Comparison of ENCODE assay signal across 8 cellular contexts in the genomic region with DNA sequence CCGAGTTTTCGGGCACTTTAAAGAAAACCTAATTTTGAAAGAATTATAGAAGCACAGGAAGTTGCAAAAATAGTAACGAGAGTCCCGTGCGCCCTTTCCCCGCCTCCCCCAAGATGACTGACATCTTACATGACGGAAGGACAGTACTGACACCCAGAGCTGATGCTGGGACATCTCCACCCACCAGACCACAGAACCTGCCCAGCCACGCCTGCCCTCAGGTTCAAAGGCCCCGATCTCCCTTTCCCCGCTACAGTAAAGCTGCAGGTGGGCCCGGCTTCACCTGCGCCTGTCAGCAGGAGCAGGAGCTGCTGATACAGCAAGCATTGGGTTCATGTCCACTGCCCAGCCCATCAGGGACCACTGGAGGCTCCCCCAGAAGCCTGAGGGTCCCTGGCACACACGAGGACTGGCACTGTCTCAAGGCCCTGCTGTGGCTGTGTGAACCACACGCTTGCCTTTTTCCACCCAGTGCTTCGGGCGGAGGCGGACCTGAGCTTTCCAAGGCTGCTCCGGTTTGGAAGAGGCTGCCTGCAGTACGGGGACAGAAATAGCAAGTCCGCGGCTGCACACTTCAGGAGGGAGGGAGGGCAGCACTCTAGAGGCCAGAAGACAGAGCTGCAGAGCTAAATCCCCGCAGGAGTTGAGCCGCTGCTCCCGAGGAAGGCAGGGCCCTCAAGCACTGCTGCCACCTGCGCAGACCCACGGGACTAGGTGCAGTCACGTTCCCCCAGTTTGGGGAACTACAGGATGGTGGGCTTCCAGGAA. TPM values are rescaled to one million over a fixed set of nuclear protein-coding genes. Genes with fewer than 3 reads are reported as not detected.
A peak's percentile ranks its signal among the peaks of the same experiment; 100 is the strongest.
DNase-seq lines count a peak whose midpoint lies in the region; ATAC-seq and TF ChIP-seq lines count a peak whose summit lies in the region.

No MANE protein-coding gene starts in this region.

- POLR2A ChIA-PET in RWPE1 (lab: Yijun Ruan, JAX; ENCODE audit: low non-redundant PET) (no interaction called here), MCF 10A (lab: Yijun Ruan, JAX) (no interaction called here)

- in situ Hi-C loops in KBM-7 (cut with MboI; ENCODE audit: low pct_unique_long_range_greater_than_20kb, low sequenced_read_pairs) = no loop called here

- H3K4me1 Mint-ChIP-seq in MCF 10A (ENCODE audit: insufficient read depth, unreplicated experiment) = no peaks in the 10 kb centered on the region

- H3K36me3 Mint-ChIP-seq in MCF 10A (ENCODE audit: insufficient read depth, unreplicated experiment) = peaks cover 63% of the 10 kb centered on the region

- no peak for TF ChIP-seq CTCF in RWPE1 (conservative IDR thresholded peaks at IDR 0.05; ENCODE audit: low read depth)
- TF ChIP-seq CTCF in MCF 10A (IDR thresholded peaks at IDR 0.05; ENCODE audit: unreplicated experiment) = no peak

- peak; percentile 63 for DNase-seq in D341Med (ENCODE audit: low spot score)
- DNase-seq in RWPE1 (ENCODE audit: low spot score) = no peak
- DNase-seq in anterior cingulate cortex (lab: John Stamatoyannopoulos, UW) = peak in 45 of 58 donors; percentile 4 to 89 (median 43)
- DNase-seq in stimulated activated CD4-positive, alpha-beta T cell treated with anti-CD3 and anti-CD28 coated beads, Interleukin-4, amount 100 ng/mL, for 1 hour = peak; percentile 45
- DNase-seq in MCF 10A (ENCODE audit: unreplicated experiment) = no peak
- DNase-seq in KBM-7 = no peak
- DNase-seq in HT-29 (ENCODE audit: low spot score) = no peak

- intact Hi-C loops in MCF 10A (cut with micrococcal nuclease) = no loop called here

- H3K27me3 Mint-ChIP-seq in MCF 10A (ENCODE audit: insufficient read depth, unreplicated experiment) = no peaks in the 10 kb centered on the region

- CTCF ChIA-PET in RWPE1 (lab: Yijun Ruan, JAX) = no interaction called here
- CTCF ChIA-PET in MCF 10A (lab: Yijun Ruan, JAX) = interaction anchor here (1.1 kb wide), 1 partner anchor 26 kb away, joined by 3 read pairs; no protein-coding TSS in a partner anchor

- H3K9me3 Mint-ChIP-seq in MCF 10A (ENCODE audit: unreplicated experiment) = no peaks in the 10 kb centered on the region

- BruUV-seq in MCF 10A (replicated peaks; lab: Mats Ljungman, UMichigan) = no TSS peak

- H3K4me3 Mint-ChIP-seq in MCF 10A (ENCODE audit: unreplicated experiment) = no peak overlapping the region

- no peak overlapping the region for H3K27ac Mint-ChIP-seq in MCF 10A (ENCODE audit: low read depth, unreplicated experiment)

- peak overlapping the region; percentile 24 for H3K27ac ChIP-seq in RWPE1

- ATAC-seq in GM21786 (IDR thresholded peaks at IDR 0.05; ENCODE audit: unreplicated experiment) = peak; percentile 66

RNA-seq across cellular contexts. Expression of a gene that starts 8.7 kb away (rescaled TPM):
- 171 and 230 TPM in 2 replicates for total RNA-seq in MCF 10A (2022)
- 212 and 232 TPM in 2 replicates for total RNA-seq in HT-29 (2014; rRNA removed; shearing (Covaris generic))

RNA-seq across cellular contexts. Expression of a gene that starts 38.2 kb away (rescaled TPM):
- not detected in 2 replicates for total RNA-seq in MCF 10A (2022)
- not detected in 2 replicates for total RNA-seq in HT-29 (2014; rRNA removed; shearing (Covaris generic))

RNA-seq across cellular contexts. Expression of a gene that starts 48.5 kb away (rescaled TPM):
- 32.7 and 35.1 TPM in 2 replicates for total RNA-seq in MCF 10A (2022)
- 67.4 and 72.7 TPM in 2 replicates for total RNA-seq in HT-29 (2014; rRNA removed; shearing (Covaris generic))

Comparison
In these comparisons a context has a peak if more than half of its experiments do, and no peak if none do; other contexts are left out.
1. DNase-seq: peak in D341Med (single experiment), anterior cingulate cortex (45 of 58) and stimulated activated CD4-positive, alpha-beta T cell treated with anti-CD3 and anti-CD28 coated beads, Interleukin-4, amount 100 ng/mL, for 1 hour (single experiment); none in RWPE1 (single experiment), MCF 10A (single experiment), KBM-7 (single experiment) and HT-29 (single experiment).